ENCODE assay signal across 18 cellular contexts in the genomic region with DNA sequence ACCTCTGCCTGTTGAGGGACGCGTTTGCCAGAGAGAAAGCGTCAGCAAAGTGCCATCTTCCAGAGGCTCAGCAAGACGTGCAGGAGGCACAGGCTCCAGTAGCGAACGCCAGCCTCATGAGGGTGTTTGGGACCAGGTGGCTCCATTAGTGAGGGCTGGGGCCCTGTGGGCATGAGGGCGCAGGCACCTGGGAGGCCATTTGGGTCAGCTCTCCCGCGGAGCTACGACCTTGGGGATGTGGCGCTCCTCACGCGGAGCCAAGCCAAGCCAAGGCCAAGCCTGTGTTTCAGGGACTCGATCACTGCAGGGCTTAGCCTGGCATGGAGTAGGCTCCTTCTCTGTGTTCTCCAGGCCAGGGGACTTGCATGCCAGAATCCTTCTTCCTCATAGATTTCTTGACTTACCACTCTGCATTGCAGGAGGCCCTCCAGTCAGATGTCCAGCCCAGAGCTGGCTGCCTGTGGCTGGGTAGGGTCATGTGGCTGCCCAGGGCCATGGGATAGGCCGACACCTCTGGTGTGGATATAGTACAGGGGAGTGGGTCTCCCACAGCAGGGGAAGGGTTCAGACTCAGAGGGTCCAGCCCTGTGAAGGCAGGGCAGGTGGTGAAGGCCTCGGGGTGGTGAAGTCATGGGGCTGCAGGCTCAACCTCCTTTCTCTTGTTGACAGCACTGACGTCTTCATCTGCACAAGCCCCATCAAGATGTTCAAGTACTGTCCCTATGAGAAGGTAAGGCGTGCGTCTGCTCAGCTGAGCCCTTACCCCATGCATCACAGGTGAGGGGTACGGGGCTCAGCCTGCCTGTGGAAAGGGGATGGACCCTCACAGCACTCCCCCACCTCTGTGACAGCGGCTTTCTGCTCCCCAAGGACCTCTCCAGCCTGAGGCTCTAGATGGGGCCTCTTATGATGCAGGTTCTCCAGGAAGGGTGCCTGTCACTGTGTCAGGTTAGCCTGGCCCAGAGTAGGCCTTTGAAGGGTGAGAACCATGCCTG.
"Had no signal": no experiment of that assay in that cellular context is flagged by ENCODE, and none has a peak within 500 bp of the region (broad histone marks: within the 10 kb centered on the region; RNA-seq: fewer than 3 reads in every experiment).

No MANE protein-coding gene starts in this region.

- H3K4me3 ChIP-seq: mucosa of descending colon, skin epidermis, thyroid gland, vagina had no signal

- H3K27ac ChIP-seq: epithelial cell of prostate, parathyroid adenoma, skin epidermis, thyroid gland, vagina had no signal

- H3K27me3 ChIP-seq: thyroid gland, vagina had no signal

- H3K79me2 ChIP-seq: parathyroid adenoma had no signal

- FAIRE-seq: frontal cortex had no signal

- H3K9ac ChIP-seq: parathyroid adenoma had no signal

- DNase-seq: activated B cell treated with CpG ODN at 0.5 μM for 24 hours; activated CD4-positive, alpha-beta T cell treated with anti-CD3 and anti-CD28 coated beads for 48 hours; activated CD8-positive, alpha-beta T cell treated with anti-CD3 and anti-CD28 coated beads for 36 hours; activated gamma-delta T cell; activated T-cell treated with anti-CD3 and anti-CD28 coated beads, Interleukin-2, amount 50 U/mL, for 4 hours; cerebellar nuclear complex; dermis blood vessel endothelial cell; effector memory CD8-positive, alpha-beta T cell; left cardiac atrium; naive thymus-derived CD4-positive, alpha-beta T cell; retina; thyroid gland had no signal

- H3K9me3 ChIP-seq: mucosa of descending colon, thyroid gland, vagina had no signal

- H3K4me1 ChIP-seq: parathyroid adenoma, thyroid gland, vagina had no signal

- ATAC-seq: activated CD8-positive, alpha-beta T cell treated with anti-CD3 and anti-CD28 coated beads for 36 hours; activated T-cell treated with anti-CD3 and anti-CD28 coated beads, Interleukin-2, amount 50 U/mL, for 4 hours; effector memory CD8-positive, alpha-beta T cell; mucosa of descending colon; naive thymus-derived CD4-positive, alpha-beta T cell had no signal

- H3K36me3 ChIP-seq: thyroid gland, vagina had no signal

- H2AFZ ChIP-seq: parathyroid adenoma had no signal
